Comparison of ENCODE assay signal across 15 cellular contexts in the genomic region with DNA sequence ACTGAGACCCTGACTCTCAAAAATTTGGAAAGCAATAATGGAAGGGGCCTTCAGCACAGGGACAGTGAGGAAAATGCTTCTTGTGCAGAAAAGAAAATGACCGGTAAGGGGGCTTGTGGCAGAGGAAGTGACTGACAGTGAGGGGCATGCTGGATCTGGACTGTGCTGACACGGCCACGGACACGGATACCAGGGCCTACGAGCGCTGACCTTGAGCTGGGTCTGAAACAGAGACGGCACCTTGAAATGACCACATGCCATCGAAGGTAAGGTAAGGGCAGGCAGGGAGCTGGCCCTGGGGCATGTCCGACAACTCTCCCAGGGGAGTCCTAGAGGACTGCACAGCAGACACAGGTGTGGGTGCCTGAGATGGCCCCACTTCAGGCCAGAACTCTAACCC.
"Had no signal": no experiment of that assay in that cellular context is flagged by ENCODE, and none has a peak within 500 bp of the region (broad histone marks: within the 10 kb centered on the region; RNA-seq: fewer than 3 reads in every experiment).

No MANE protein-coding gene starts in this region.

- DNase-seq: cerebellar nuclear complex; dorsolateral prefrontal cortex; effector CD4-positive, alpha-beta T cell; hypothalamus; mucosa of descending colon; naive B cell; nephron progenitor cell; pancreas; stimulated activated naive B cell treated with anti-CD40 and anti-IgM and Interleukin-4, amounts not matched to agents 10 μg/mL and 1 μg/mL and 100 μg/mL, for 72 hours had no signal

- H3K27me3 ChIP-seq: dorsolateral prefrontal cortex, neutrophil, pancreas, tibial nerve, vagina had no signal

- H3K4me1 ChIP-seq: pancreas, tibial nerve, vagina had no signal

- H3K4me3 ChIP-seq: dorsolateral prefrontal cortex, lung, mucosa of descending colon, pancreas, thoracic aorta, tibial nerve, vagina had no signal

- H3K36me3 ChIP-seq: pancreas, thoracic aorta, tibial nerve, vagina had no signal

- H3K27ac ChIP-seq: dorsolateral prefrontal cortex, neutrophil, pancreas, thoracic aorta, tibial nerve, vagina had no signal

- ATAC-seq: mucosa of descending colon; pancreas; sciatic nerve; stimulated activated naive B cell treated with anti-CD40 and anti-IgM and Interleukin-4, amounts not matched to agents 10 μg/mL and 1 μg/mL and 100 μg/mL, for 72 hours had no signal

- H3K9me3 ChIP-seq: mucosa of descending colon, neutrophil, pancreas, thoracic aorta, tibial nerve, vagina had no signal
